Comparison of ENCODE assay signal across 1 cellular context in genomic region chr2:109700680-109701274, GRCh38.
TF ChIP-seq lines count a peak whose summit lies in the region.

No MANE protein-coding gene starts in this region.

TF ChIP-seq in liver, 16 proteins besides CTCF, POLR2A, EP300 and RAD21 (continued from another document):
- TF ChIP-seq REST (IDR thresholded peaks at IDR 0.05): no peak
- TF ChIP-seq FOXA1 (IDR thresholded peaks at IDR 0.05): no peak
- TF ChIP-seq JUND (IDR thresholded peaks at IDR 0.05): no peak
- no peak for TF ChIP-seq HNF4A (conservative IDR thresholded peaks at IDR 0.05)
- TF ChIP-seq SP1 (IDR thresholded peaks at IDR 0.05): no peak
